Comparison of ENCODE assay signal across 19 cellular contexts in genomic region chr11:111698852-111699559, GRCh38.
DNase-seq lines count a peak whose midpoint lies in the region; ATAC-seq, FAIRE-seq and TF ChIP-seq lines count a peak whose summit lies in the region.
"Had no signal": no experiment of that assay in that cellular context is flagged by ENCODE, and none has a peak within 500 bp of the region (broad histone marks: within the 10 kb centered on the region; RNA-seq: fewer than 3 reads in every experiment).

No MANE protein-coding gene starts in this region.

- no peak overlapping the region for H3K4me3 Mint-ChIP-seq in activated T-cell treated with anti-CD3 and anti-CD28 coated beads, Interleukin-2, amount 50 U/mL, for 72 hours
- H3K4me3 Mint-ChIP-seq: activated B cell treated with CpG ODN at 0.5 μM for 24 hours, B cell had no signal

- H2AFZ ChIP-seq in smooth muscle cell (ENCODE audit: low read depth), result no peak overlapping the region

- H3K4me2 ChIP-seq in smooth muscle cell, result no peak overlapping the region

- ATAC-seq in activated T-cell treated with anti-CD3 and anti-CD28 coated beads, Interleukin-2, amount 50 U/mL, for 72 hours (replicated peaks in 1 of 2), result peak; percentile 88 to 95
- no peak for ATAC-seq in HG03175 (IDR thresholded peaks at IDR 0.05; ENCODE audit: unreplicated experiment)

- no peak overlapping the region for H3K27ac Mint-ChIP-seq in activated T-cell treated with anti-CD3 and anti-CD28 coated beads, Interleukin-2, amount 50 U/mL, for 72 hours
- H3K27ac Mint-ChIP-seq: activated B cell treated with CpG ODN at 0.5 μM for 24 hours, B cell had no signal

- H3K4me1 Mint-ChIP-seq in activated T-cell treated with anti-CD3 and anti-CD28 coated beads, Interleukin-2, amount 50 U/mL, for 72 hours (ENCODE audit: low read depth), result no peaks in the 10 kb centered on the region

- no peaks in the 10 kb centered on the region for H3K27me3 ChIP-seq in smooth muscle cell (ENCODE audit: low read depth)
- H3K27me3 ChIP-seq: neutrophil, sigmoid colon had no signal

- TF ChIP-seq CTCF in smooth muscle cell (IDR thresholded peaks at IDR 0.05; ENCODE audit: borderline replicate concordance, insufficient read depth, poor library complexity, severe bottlenecking), result no peak

- peaks cover 57% of the 10 kb centered on the region for H4K20me1 ChIP-seq in smooth muscle cell (ENCODE audit: low read depth)

- 82% methylated on average over 3 of the region's 3 CpGs for WGBS in smooth muscle cell (ENCODE audit: low lambda C conversion rate)

- no peaks in the 10 kb centered on the region for H3K4me1 ChIP-seq in smooth muscle cell (ENCODE audit: low read depth)

- H3K9ac ChIP-seq in smooth muscle cell (ENCODE audit: low read depth), result no peak overlapping the region

- no peaks in the 10 kb centered on the region for H3K9me3 Mint-ChIP-seq in activated T-cell treated with anti-CD3 and anti-CD28 coated beads, Interleukin-2, amount 50 U/mL, for 72 hours
- H3K9me3 Mint-ChIP-seq: activated B cell treated with CpG ODN at 0.5 μM for 24 hours had no signal

- no peak overlapping the region for H3K4me3 ChIP-seq in smooth muscle cell
- H3K4me3 ChIP-seq: sigmoid colon, thoracic aorta had no signal

- no peaks in the 10 kb centered on the region for H3K36me3 ChIP-seq in smooth muscle cell (ENCODE audit: low read depth)
- H3K36me3 ChIP-seq: thoracic aorta had no signal

- peaks cover 18% of the 10 kb centered on the region for H3K79me2 ChIP-seq in smooth muscle cell (ENCODE audit: low read depth)

- DNase-seq in ELR (ENCODE audit: low read depth) (peak; percentile 36), HCEC 1CT (peak; percentile 55), smooth muscle cell (lab: John Stamatoyannopoulos, UW; ENCODE audit: unreplicated experiment) (no peak), T1000 (lab: John Stamatoyannopoulos, UW) (no peak)
- DNase-seq in activated T-cell treated with anti-CD3 and anti-CD28 coated beads, Interleukin-2, amount 50 U/mL, for 72 hours, result peak in 1 of 2 donors; percentile 11
- DNase-seq: activated B cell treated with CpG ODN at 0.5 μM for 24 hours; activated naive CD4-positive, alpha-beta T cell treated with anti-CD3 and anti-CD28 coated beads, Interleukin-2, amount 50 U/mL, for 16 hours; Calu3; left ventricle myocardium superior; NCI-H510A treated with DMSO at 0.1 percent for 48 hours; sigmoid colon; stimulated activated CD4-positive, alpha-beta T cell treated with anti-CD3 and anti-CD28 coated beads, Interleukin-4, amount 100 ng/mL, for 24 hours; SW 1271 had no signal

- H3K36me3 Mint-ChIP-seq in activated T-cell treated with anti-CD3 and anti-CD28 coated beads, Interleukin-2, amount 50 U/mL, for 72 hours (ENCODE audit: insufficient read depth in 2 of 2), result no peaks in the 10 kb centered on the region

- FAIRE-seq in islet of Langerhans (lab: Jason Lieb, UNC), result peak; percentile 43
- FAIRE-seq: H54 had no signal

- H3F3A ChIP-seq in smooth muscle cell (ENCODE audit: low read depth), result no peaks in the 10 kb centered on the region

- no peaks in the 10 kb centered on the region for H3K27me3 Mint-ChIP-seq in activated T-cell treated with anti-CD3 and anti-CD28 coated beads, Interleukin-2, amount 50 U/mL, for 72 hours (ENCODE audit: low read depth)
- H3K27me3 Mint-ChIP-seq: activated B cell treated with CpG ODN at 0.5 μM for 24 hours, B cell had no signal

- no peaks in the 10 kb centered on the region for H3K9me3 ChIP-seq in smooth muscle cell (replicated peaks; ENCODE audit: low read depth)
- H3K9me3 ChIP-seq: neutrophil, sigmoid colon, thoracic aorta had no signal

- no peak overlapping the region for H3K27ac ChIP-seq in smooth muscle cell (ENCODE audit: low read depth)
- H3K27ac ChIP-seq: neutrophil, sigmoid colon, thoracic aorta had no signal

Comparison
In these comparisons a context has a peak if more than half of its experiments do, and no peak if none do; other contexts are left out.
1. DNase-seq: peak in ELR (single experiment) and HCEC 1CT (single experiment); none in smooth muscle cell (single experiment) and T1000 (single experiment).